ENCODE assay signal across 8 cellular contexts in the genomic region with DNA sequence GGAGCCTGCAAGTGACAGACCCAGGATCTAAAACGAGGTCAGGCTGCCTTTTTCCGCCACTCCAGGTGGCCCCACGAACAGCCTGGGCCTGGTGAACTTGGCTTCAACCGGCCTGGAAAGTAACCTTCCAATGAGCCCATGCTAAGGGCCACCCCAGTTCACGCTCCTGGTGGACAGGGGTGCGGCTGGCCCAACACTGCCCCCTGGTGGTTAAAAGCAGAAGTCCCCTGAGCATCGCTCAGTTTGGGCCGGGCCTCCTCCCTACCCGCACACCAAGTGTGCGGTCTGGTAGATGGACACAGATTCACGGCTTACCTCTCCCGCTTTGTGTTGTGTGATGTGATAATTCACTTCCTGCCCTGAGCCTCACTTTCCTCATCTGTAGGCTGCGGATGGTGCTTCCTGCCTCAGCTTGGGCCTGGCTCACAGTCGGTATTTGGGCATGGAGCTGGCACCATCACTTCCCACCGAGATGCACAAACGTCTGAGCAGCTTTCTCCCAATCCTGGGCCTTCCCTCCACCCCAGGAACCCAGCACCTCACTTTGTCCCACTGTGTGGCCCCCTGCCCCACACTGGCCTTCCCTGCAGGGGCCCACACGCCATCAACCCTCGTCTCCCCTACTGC. TPM values are rescaled to one million over a fixed set of nuclear protein-coding genes. Genes with fewer than 3 reads are reported as not detected.
DNase-seq lines count a peak whose midpoint lies in the region; ATAC-seq, FAIRE-seq and TF ChIP-seq lines count a peak whose summit lies in the region.

No MANE protein-coding gene starts in this region.

- peak; percentile 97 for TF ChIP-seq CTCF in A673 (conservative IDR thresholded peaks at IDR 0.05; ENCODE audit: low read depth, low read length)
- TF ChIP-seq CTCF in endodermal cell (conservative IDR thresholded peaks at IDR 0.05) = peak; percentile 98

- CTCF ChIA-PET in A673 (lab: Charles Lee) = no interaction called here

- H3K27me3 ChIP-seq in A673 (replicated peaks; ENCODE audit: insufficient read depth, low read depth, low read length, poor library complexity) = no peaks in the 10 kb centered on the region
- no peaks in the 10 kb centered on the region for H3K27me3 ChIP-seq in endodermal cell (ENCODE audit: control insufficient read depth, insufficient read depth, low read length, poor library complexity, severe bottlenecking)

- H3K4me3 ChIP-seq in A673 (ENCODE audit: low read depth, low read length, poor library complexity, severe bottlenecking) (no peak overlapping the region), endodermal cell (ENCODE audit: low read length) (no peak overlapping the region)

- no peak overlapping the region for H3K27ac Mint-ChIP-seq in endodermal cell

- H3K9me3 Mint-ChIP-seq in endodermal cell = no peaks in the 10 kb centered on the region

- no peak overlapping the region for H3K9ac ChIP-seq in endodermal cell (ENCODE audit: extremely low read depth, low read length, poor library complexity, severe bottlenecking)

- H3K9me3 ChIP-seq in A673 (ENCODE audit: low read depth, low read length, poor library complexity, severe bottlenecking) = no peaks in the 10 kb centered on the region
- no peaks in the 10 kb centered on the region for H3K9me3 ChIP-seq in endodermal cell (ENCODE audit: control insufficient read depth, low read length)

- no peaks in the 10 kb centered on the region for H3K36me3 ChIP-seq in A673 (ENCODE audit: insufficient read depth, low read length, poor library complexity, severe bottlenecking)
- H3K36me3 ChIP-seq in endodermal cell (ENCODE audit: control insufficient read depth, insufficient read depth, low read length) = no peaks in the 10 kb centered on the region

- no peak for ATAC-seq in GM18502 (IDR thresholded peaks at IDR 0.05; ENCODE audit: poor library complexity, unreplicated experiment)

- WGBS in endodermal cell (ENCODE audit: insufficient coverage in 1 of 2, insufficient read length in 1 of 2), 2 experiments = 42 to 52% methylated on average over 8 to 18 of the region's 18 CpGs

- H3K36me3 Mint-ChIP-seq in endodermal cell (ENCODE audit: low read depth) = no peaks in the 10 kb centered on the region

- no peak for TF ChIP-seq POLR2A in GM12891 (IDR thresholded peaks at IDR 0.05; ENCODE audit: low read depth, low read length)

- H3K4me1 Mint-ChIP-seq in endodermal cell = peaks cover 2% of the 10 kb centered on the region

- H3K27ac ChIP-seq in A673 (ENCODE audit: low read depth, low read length, poor library complexity, severe bottlenecking) = no peak overlapping the region
- H3K27ac ChIP-seq in endodermal cell (ENCODE audit: low read depth, low read length) = no peak overlapping the region

- FAIRE-seq in GM12891 (lab: Jason Lieb, UNC) = peak; percentile 96

- POLR2A ChIA-PET in A673 (lab: Charles Lee; ENCODE audit: low non-redundant PET) = no interaction called here

- H3K4me3 Mint-ChIP-seq in endodermal cell = no peak overlapping the region

- peak; percentile 61 for DNase-seq in A673 (ENCODE audit: low spot score)
- peak; percentile 92 for DNase-seq in GM12891 (ENCODE audit: insufficient read length, low spot score)
- peak; percentile 60 for DNase-seq in NCI-H69 (lab: John Stamatoyannopoulos, UW)
- DNase-seq in activated CD8-positive, alpha-beta memory T cell treated with anti-CD3 and anti-CD28 coated beads for 4 hours (ENCODE audit: low read depth in 2 of 2) = peak; percentile 47 to 49
- DNase-seq in endodermal cell = peak; percentile 91
- peak; percentile 69 for DNase-seq in midbrain (lab: John Stamatoyannopoulos, UW)
- peak; percentile 50 to 60 for DNase-seq in stimulated activated CD8-positive, alpha-beta memory T cell treated with anti-CD3 and anti-CD28 coated beads, Interleukin-4, amount 100 ng/mL, for 1 hour (ENCODE audit: low read depth in 2 of 2, low spot score in 1 of 2)

- intact Hi-C loops in A673 (cut with micrococcal nuclease; ENCODE audit: unreplicated experiment) = loop anchor here (2.0 kb wide), 1 partner anchor 41 kb away; no protein-coding TSS in a partner anchor

- peaks cover 2% of the 10 kb centered on the region for H3K27me3 Mint-ChIP-seq in endodermal cell (ENCODE audit: insufficient read depth)

- H3K4me1 ChIP-seq in A673 (ENCODE audit: insufficient read depth, low read length, poor library complexity, severe bottlenecking) (no peaks in the 10 kb centered on the region), endodermal cell (ENCODE audit: control insufficient read depth, insufficient read depth, low read length) (no peaks in the 10 kb centered on the region)

- no TSS peak for BruUV-seq in A673 (replicated peaks; lab: Mats Ljungman, UMichigan)

TF ChIP-seq in GM12891, 5 proteins besides CTCF, POLR2A, EP300 and RAD21:
- TF ChIP-seq POLR2AphosphoS5 (IDR thresholded peaks at IDR 0.05; ENCODE audit: low read depth, low read length) = no peak
- no peak for TF ChIP-seq PAX5 (IDR thresholded peaks at IDR 0.05; ENCODE audit: insufficient read depth, low read length, severe bottlenecking)
- no peak for TF ChIP-seq TAF1 (IDR thresholded peaks at IDR 0.05; ENCODE audit: low read depth, low read length)
- TF ChIP-seq POU2F2 (IDR thresholded peaks at IDR 0.05; ENCODE audit: low read depth, low read length) = no peak
- peak; percentile 28; the same call in 1 of the 2 replicates for TF ChIP-seq SPI1 (IDR thresholded peaks at IDR 0.05; ENCODE audit: low read depth, low read length)

RNA-seq across cellular contexts. Expression of a gene that starts 13.7 kb away (rescaled TPM):
- not detected in 2 replicates for total RNA-seq in A673 (2021)
- polyA plus RNA-seq in GM12891 (2012; ENCODE audit: low read depth, missing spikeins) = not detected
- total RNA-seq in endodermal cell = not detected
- polyA plus RNA-seq in endodermal cell (2013, experiment 1 of 2) = not detected
- not detected for polyA plus RNA-seq in endodermal cell (2013, experiment 2 of 2)

RNA-seq across cellular contexts. Expression of a gene that starts 20.0 kb away (rescaled TPM):
- total RNA-seq in A673 (2021) (not detected in 2 replicates), endodermal cell (under 1 TPM; 0.49 to 0.62 TPM)
- polyA plus RNA-seq in GM12891 (2012; ENCODE audit: low read depth, missing spikeins) = not detected
- polyA plus RNA-seq in endodermal cell (2013, experiment 1 of 2) = 0.21 TPM
- polyA plus RNA-seq in endodermal cell (2013, experiment 2 of 2) = not detected

RNA-seq across cellular contexts. Expression of a gene that starts 59.9 kb away (rescaled TPM):
- total RNA-seq in A673 (2021) = 82.6 and 86.9 TPM in 2 replicates
- 60.6 TPM for polyA plus RNA-seq in GM12891 (2012; ENCODE audit: low read depth, missing spikeins)
- 10 to 100 TPM; 25.9 to 30.8 TPM for total RNA-seq in endodermal cell
- polyA plus RNA-seq in endodermal cell (2013, experiment 1 of 2) = 26.7 TPM
- polyA plus RNA-seq in endodermal cell (2013, experiment 2 of 2) = 20.0 TPM
